ENCODE assay signal across 1 cellular context in the genomic region with DNA sequence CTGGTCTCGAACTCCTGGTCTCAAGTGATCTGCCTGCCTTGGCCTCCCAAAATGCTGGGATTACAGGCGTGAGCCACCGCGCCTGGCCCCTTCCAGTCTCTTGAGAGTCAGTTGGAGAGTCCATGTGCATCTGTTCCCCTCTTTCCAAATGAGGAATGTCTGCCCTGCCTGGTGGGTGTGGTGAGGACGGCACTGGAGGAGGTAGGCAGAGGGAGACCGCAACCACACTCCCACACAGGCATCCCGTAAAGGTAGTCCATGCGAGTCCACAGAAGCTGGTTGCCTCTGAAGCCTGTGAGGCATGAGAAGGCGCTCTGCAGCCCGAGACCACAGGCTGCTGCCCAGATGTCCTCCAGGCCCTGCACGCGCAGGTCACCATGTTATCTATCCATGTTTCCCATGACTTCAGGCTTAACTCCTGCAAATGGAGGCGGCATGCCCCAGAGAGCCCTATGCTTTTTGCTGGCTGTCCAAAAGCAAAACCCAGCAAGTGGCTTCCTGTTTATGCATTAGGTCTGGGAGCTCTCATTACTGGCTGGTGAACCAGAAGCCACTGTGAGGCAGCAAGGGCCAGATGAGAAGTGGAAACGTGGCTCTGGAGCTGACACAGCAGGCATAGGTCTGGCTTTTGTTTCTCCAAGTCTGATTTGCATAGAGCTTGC.
A peak's percentile ranks its signal among the peaks of the same experiment; 100 is the strongest.
TF ChIP-seq lines count a peak whose summit lies in the region.

No MANE protein-coding gene starts in this region.

TF ChIP-seq in H1, 55 proteins besides CTCF, POLR2A, EP300 and RAD21:
- peak; percentile 3 for TF ChIP-seq KDM4A (IDR thresholded peaks at IDR 0.05; ENCODE audit: low read depth, low read length, severe bottlenecking)
- 0 out of 2 replicates have a peak, but pooled peaks have one; percentile 22 for TF ChIP-seq PHF8 (conservative IDR thresholded peaks at IDR 0.05; ENCODE audit: low read depth, low read length)
- TF ChIP-seq USF2 (IDR thresholded peaks at IDR 0.05; ENCODE audit: low read length), result no peak
- TF ChIP-seq HDAC2 (IDR thresholded peaks at IDR 0.05; ENCODE audit: borderline replicate concordance in 1 of 2, low read depth in 2 of 2, low read length in 2 of 2), result 0 out of 4 replicates have a peak, but pooled peaks of 1 of the 2 experiments have one; percentile 27
